Comparison of ENCODE assay signal across 18 cellular contexts in genomic region chr1:147726161-147726560, GRCh38. TPM values are rescaled to one million over a fixed set of nuclear protein-coding genes. Genes with fewer than 3 reads are reported as not detected.
DNase-seq lines count a peak whose midpoint lies in the region; TF ChIP-seq lines count a peak whose summit lies in the region.
"Had no signal": no experiment of that assay in that cellular context is flagged by ENCODE, and none has a peak within 500 bp of the region (broad histone marks: within the 10 kb centered on the region; RNA-seq: fewer than 3 reads in every experiment).

No MANE protein-coding gene starts in this region.

- H3K18ac ChIP-seq in mesenchymal stem cell (ENCODE audit: low read depth in 1 of 2, low read length in 2 of 2): no peak overlapping the region

- H4K8ac ChIP-seq in mesenchymal stem cell (ENCODE audit: low read length): no peak overlapping the region

- TF ChIP-seq CTCF in neural progenitor cell (IDR thresholded peaks at IDR 0.05) (no peak), ascending aorta (IDR thresholded peaks at IDR 0.05) (no peak)

- H3K4me1 ChIP-seq in NT2/D1 (ENCODE audit: insufficient read depth, insufficient read length) (peaks cover 8% of the 10 kb centered on the region), iPS-18a (ENCODE audit: control insufficient read depth, low read depth, low read length) (peaks cover 17% of the 10 kb centered on the region), neural progenitor cell (peaks cover 8% of the 10 kb centered on the region), mesenchymal stem cell (ENCODE audit: control insufficient read depth, insufficient read depth, low read depth, low read length) (peaks cover 3% of the 10 kb centered on the region), ascending aorta (no peaks in the 10 kb centered on the region)
- H3K4me1 ChIP-seq: A549, BE2C, HAP-1 had no signal

- no peaks in the 10 kb centered on the region for H3K36me3 ChIP-seq in H7 (replicated peaks; ENCODE audit: control insufficient read depth, insufficient read depth, low read length)
- H3K36me3 ChIP-seq in NT2/D1 (ENCODE audit: insufficient read depth, insufficient read length, low read length): no peaks in the 10 kb centered on the region
- no peaks in the 10 kb centered on the region for H3K36me3 ChIP-seq in iPS-18a (ENCODE audit: control insufficient read depth, low read depth, low read length)
- H3K36me3 ChIP-seq in neural progenitor cell: no peaks in the 10 kb centered on the region
- no peaks in the 10 kb centered on the region for H3K36me3 ChIP-seq in mesenchymal stem cell (ENCODE audit: control insufficient read depth in 1 of 2, insufficient read depth in 2 of 2, low read depth in 1 of 2, low read length in 2 of 2)
- H3K36me3 ChIP-seq in ascending aorta: no peaks in the 10 kb centered on the region
- H3K36me3 ChIP-seq: BE2C, HAP-1 had no signal

- H2BK12ac ChIP-seq in mesenchymal stem cell (ENCODE audit: low read length in 2 of 2): no peak overlapping the region

- no peak overlapping the region for H3K4me3 Mint-ChIP-seq in neural progenitor cell
- H3K4me3 Mint-ChIP-seq: CD4-positive, alpha-beta memory T cell had no signal

- 39% methylated on average over 2 of the region's 2 CpGs for WGBS in mesenchymal stem cell

- H3K9ac ChIP-seq in NT2/D1 (ENCODE audit: insufficient read length, low read depth): no peak overlapping the region
- no peak overlapping the region for H3K9ac ChIP-seq in iPS-18a (ENCODE audit: low read length)
- H3K9ac ChIP-seq in neural progenitor cell: no peak overlapping the region
- H3K9ac ChIP-seq in mesenchymal stem cell (ENCODE audit: low read length): no peak overlapping the region
- H3K9ac ChIP-seq: GM23248 had no signal

- no peak overlapping the region for H2BK15ac ChIP-seq in mesenchymal stem cell (ENCODE audit: low read depth, poor library complexity, severe bottlenecking)

- no peak overlapping the region for H3K4me3 ChIP-seq in H7 (ENCODE audit: insufficient read depth, low read depth, low read length)
- no peak overlapping the region for H3K4me3 ChIP-seq in NT2/D1 (ENCODE audit: insufficient read length, low read depth)
- H3K4me3 ChIP-seq in iPS-18a (ENCODE audit: low read length): no peak overlapping the region
- no peak overlapping the region for H3K4me3 ChIP-seq in neural progenitor cell
- no peak overlapping the region for H3K4me3 ChIP-seq in mesenchymal stem cell (ENCODE audit: insufficient read depth in 1 of 2, low read depth in 1 of 2, low read length in 2 of 2)
- H3K4me3 ChIP-seq in ascending aorta: no peak overlapping the region
- H3K4me3 ChIP-seq: A549, GM12878, GM23248, HAP-1 had no signal

- no peaks in the 10 kb centered on the region for H3K79me2 ChIP-seq in neural progenitor cell (ENCODE audit: low read depth)

- peaks cover 7% of the 10 kb centered on the region for H3K9me3 Mint-ChIP-seq in neural progenitor cell
- H3K9me3 Mint-ChIP-seq: CD4-positive, alpha-beta memory T cell had no signal

- intact Hi-C loops in ascending aorta (cut with DNase I): loop anchor here (10.0 kb wide), 1 partner anchor 89 kb away; no protein-coding TSS in a partner anchor

- H3K14ac ChIP-seq in mesenchymal stem cell (ENCODE audit: low read length in 2 of 2): no peak overlapping the region

- no peaks in the 10 kb centered on the region for H3K27me3 Mint-ChIP-seq in neural progenitor cell (ENCODE audit: insufficient read depth, low read depth)

- H3K4me2 ChIP-seq in neural progenitor cell (peak overlapping the region; percentile 42), mesenchymal stem cell (ENCODE audit: low read length, poor library complexity, severe bottlenecking) (no peak overlapping the region)
- H3K4me2 ChIP-seq: A549 had no signal

- H3K23ac ChIP-seq in mesenchymal stem cell (ENCODE audit: low read length in 2 of 2): no peak overlapping the region

- H2AFZ ChIP-seq in neural progenitor cell (replicated peaks): peak overlapping the region; percentile 14
- H2AFZ ChIP-seq in mesenchymal stem cell (ENCODE audit: low read depth, low read length): no peak overlapping the region
- H2AFZ ChIP-seq: GM23248 had no signal

- H2AK5ac ChIP-seq in mesenchymal stem cell (ENCODE audit: low read length, severe bottlenecking): no peak overlapping the region

- H3K4me1 Mint-ChIP-seq in neural progenitor cell: peaks cover 20% of the 10 kb centered on the region

- no peak overlapping the region for H2BK120ac ChIP-seq in mesenchymal stem cell (ENCODE audit: low read depth, low read length)

- no peak overlapping the region for H4K91ac ChIP-seq in mesenchymal stem cell (ENCODE audit: low read length)

- no peaks in the 10 kb centered on the region for H3K36me3 Mint-ChIP-seq in neural progenitor cell
- H3K36me3 Mint-ChIP-seq: CD4-positive, alpha-beta memory T cell had no signal

- no peaks in the 10 kb centered on the region for H3K79me1 ChIP-seq in mesenchymal stem cell (replicated peaks; ENCODE audit: low read length, poor library complexity, severe bottlenecking)

- no peaks in the 10 kb centered on the region for H3K27me3 ChIP-seq in H7 (ENCODE audit: control insufficient read depth, insufficient read depth, low read length)
- H3K27me3 ChIP-seq in NT2/D1 (ENCODE audit: insufficient read depth, insufficient read length): no peaks in the 10 kb centered on the region
- H3K27me3 ChIP-seq in iPS-18a (ENCODE audit: control insufficient read depth, insufficient read depth, low read length): no peaks in the 10 kb centered on the region
- H3K27me3 ChIP-seq in neural progenitor cell: no peaks in the 10 kb centered on the region
- peaks cover 12 to 39% of the 10 kb centered on the region in 2 experiments for H3K27me3 ChIP-seq in mesenchymal stem cell (ENCODE audit: control insufficient read depth in 1 of 2, insufficient read depth in 1 of 2, low read length in 2 of 2)
- H3K27me3 ChIP-seq in ascending aorta: no peaks in the 10 kb centered on the region

- H3K9me3 ChIP-seq in NT2/D1 (ENCODE audit: insufficient read depth, low read length) (no peaks in the 10 kb centered on the region), iPS-18a (ENCODE audit: control insufficient read depth, low read depth, low read length) (no peaks in the 10 kb centered on the region), neural progenitor cell (ENCODE audit: low read depth) (no peaks in the 10 kb centered on the region), mesenchymal stem cell (ENCODE audit: control insufficient read depth, low read length) (no peaks in the 10 kb centered on the region), ascending aorta (no peaks in the 10 kb centered on the region)
- H3K9me3 ChIP-seq: A549, BE2C, HAP-1 had no signal

- peak overlapping the region; percentile 12 for H3K27ac Mint-ChIP-seq in neural progenitor cell
- H3K27ac Mint-ChIP-seq: CD4-positive, alpha-beta memory T cell had no signal

- H3K27ac ChIP-seq in iPS-18a (ENCODE audit: low read length): peak overlapping the region; percentile 27
- no peak overlapping the region for H3K27ac ChIP-seq in neural progenitor cell
- no peak overlapping the region for H3K27ac ChIP-seq in mesenchymal stem cell (ENCODE audit: low read length, poor library complexity, severe bottlenecking)
- H3K27ac ChIP-seq in ascending aorta: no peak overlapping the region
- H3K27ac ChIP-seq: A549, C4-2B, GM23248 had no signal

- H3K4ac ChIP-seq in mesenchymal stem cell (ENCODE audit: low read depth in 1 of 2, low read length in 2 of 2): no peak overlapping the region

- no peaks in the 10 kb centered on the region for H4K20me1 ChIP-seq in neural progenitor cell (ENCODE audit: low read depth)

- no peak overlapping the region for H2BK5ac ChIP-seq in mesenchymal stem cell (ENCODE audit: low read depth, low read length, poor library complexity, severe bottlenecking)

- H3F3A ChIP-seq in neural progenitor cell (ENCODE audit: low read depth): no peaks in the 10 kb centered on the region

- DNase-seq in H7 (peak; percentile 19), NT2/D1 (ENCODE audit: low read depth, low spot score) (peak; percentile 40), neural progenitor cell (ENCODE audit: low spot score) (peak; percentile 24), mesenchymal stem cell (no peak), ascending aorta (ENCODE audit: low spot score in 2 of 2) (no peak), NOMO-1 treated with dmso at 0.1 percent for 144 hours (lab: John Stamatoyannopoulos, UW; ENCODE audit: unreplicated experiment) (no peak)
- DNase-seq: BE2C; CD4-positive, alpha-beta memory T cell; DMS79; GM23248 had no signal

RNA-seq across cellular contexts. Expression of gene GJA5, which starts 34.2 kb away (rescaled TPM):
- 2.2 and 2.6 TPM in 2 replicates for total RNA-seq in H7 (2014; rRNA removed; shearing (Covaris generic))
- 0.11 and 0.12 TPM in 2 replicates for total RNA-seq in neural progenitor cell (ENCODE audit: low replicate concordance)
- 0.06 TPM for polyA plus RNA-seq in mesenchymal stem cell (2013, experiment 1 of 2)
- polyA plus RNA-seq in mesenchymal stem cell (2013, experiment 2 of 2): 0.05 TPM
- total RNA-seq in ascending aorta: 49.7 TPM
- total RNA-seq: CD4-positive, alpha-beta memory T cell; G401; GM12878; HT1080 had no signal
- polyA plus RNA-seq: A549; AG04450; CD4-positive, alpha-beta memory T cell; GM12878 had no signal

RNA-seq across cellular contexts. Expression of gene ACP6, which starts 55.8 kb away (rescaled TPM):
- total RNA-seq in H7 (2014; rRNA removed; shearing (Covaris generic)): 21.0 and 38.5 TPM in 2 replicates
- total RNA-seq in neural progenitor cell (ENCODE audit: low replicate concordance) (25.9 and 27.6 TPM in 2 replicates), ascending aorta (7.5 TPM)
- polyA plus RNA-seq in mesenchymal stem cell (2013, experiment 1 of 2): 6.6 TPM
- polyA plus RNA-seq in mesenchymal stem cell (2013, experiment 2 of 2): 7.5 TPM

Comparison
In these comparisons a context has a peak if more than half of its experiments do, and no peak if none do; other contexts are left out.
1. DNase-seq: peak in H7 (single experiment), NT2/D1 (single experiment) and neural progenitor cell (single experiment); none in mesenchymal stem cell (single experiment), ascending aorta (0 of 2) and NOMO-1 treated with dmso at 0.1 percent for 144 hours (single experiment).
2. RNA of gene GJA5, which starts 34.2 kb away (total RNA-seq): 49.7 TPM in ascending aorta (single experiment); 2.2 to 2.6 TPM in H7 and 0.11 to 0.12 TPM in neural progenitor cell; every median in the first group is over 10 times any median in the second.